22 cellular contexts compared by ENCODE assay signal in genomic region chr10:75645704-75646103, GRCh38.
"Had no signal": no experiment of that assay in that cellular context is flagged by ENCODE, and none has a peak within 500 bp of the region (broad histone marks: within the 10 kb centered on the region; RNA-seq: fewer than 3 reads in every experiment).

No MANE protein-coding gene starts in this region.

- H3K4me3 Mint-ChIP-seq: IgD-negative memory B cell had no signal

- H3K9me3 ChIP-seq: SJSA1 had no signal

- H3K27ac ChIP-seq: HL-60, SJSA1, SK-N-MC had no signal

- H3K36me3 ChIP-seq: SJSA1 had no signal

- DNase-seq: KBM-7, MV-4-11, NCI-H1048, NCI-H1105, NCI-H1417 treated with DMSO at 0.1 percent for 48 hours, NCI-H146, NCI-H1694 treated with DMSO at 0.1 percent for 48 hours, NCI-H1930, NCI-H2081 treated with DMSO at 0.1 percent for 48 hours, NCI-H2171, NCI-H226, NCI-H510A, NCI-H524 treated with DMSO at 0.1 percent for 48 hours, NCI-H69, NCI-H774, Right ventricle myocardium superior, RPMI8226, SIG-M5 had no signal

- H3K27ac Mint-ChIP-seq: IgD-negative memory B cell had no signal

- H3K36me3 Mint-ChIP-seq: IgD-negative memory B cell had no signal

- H3K4me3 ChIP-seq: SJSA1, SK-N-MC had no signal

- H3K4me1 ChIP-seq: SJSA1 had no signal

- H3K27me3 ChIP-seq: SJSA1 had no signal
